9 cellular contexts compared by ENCODE assay signal in the genomic region with DNA sequence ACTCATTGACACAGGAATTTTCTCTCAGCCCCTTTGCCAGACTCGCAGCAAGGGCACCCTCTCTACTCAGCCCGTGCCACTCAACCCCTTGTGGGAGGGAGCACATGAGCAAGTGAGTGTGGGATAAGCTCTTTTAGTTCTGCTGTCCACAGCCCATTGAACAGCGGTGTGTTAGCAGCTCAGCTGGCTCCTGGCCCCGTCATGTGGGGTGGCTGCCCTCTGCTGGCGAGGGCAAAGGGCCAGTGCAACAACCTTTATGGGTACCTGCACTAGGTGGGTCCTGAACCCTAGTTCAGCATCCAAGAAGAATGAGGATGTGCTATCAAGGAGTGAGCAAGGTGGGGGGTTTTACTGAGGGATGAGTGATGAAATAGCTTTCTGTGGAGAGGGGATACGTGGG.
DNase-seq lines count a peak whose midpoint lies in the region; ATAC-seq, FAIRE-seq and TF ChIP-seq lines count a peak whose summit lies in the region.
"Had no signal": no experiment of that assay in that cellular context is flagged by ENCODE, and none has a peak within 500 bp of the region (broad histone marks: within the 10 kb centered on the region; RNA-seq: fewer than 3 reads in every experiment).

No MANE protein-coding gene starts in this region.

- 17% methylated on average over 6 of the region's 6 CpGs; no CpG with 5 or more reads in 1 of the 2 experiments for WGBS in H1 (ENCODE audit: extremely low coverage in 1 of 2, insufficient coverage in 1 of 2, insufficient read length in 1 of 2, insufficient replicate concordance in 2 of 2, low coverage in 1 of 2, low lambda C conversion rate in 2 of 2, missing lambda C conversion rate in 1 of 2), 2 experiments
- WGBS in gastroesophageal sphincter (ENCODE audit: low coverage in 1 of 2), 2 donors, result no CpG with 5 or more reads among the region's 6 CpGs

- no peaks in the 10 kb centered on the region for H3K23me2 ChIP-seq in H1 (ENCODE audit: low read depth, low read length)

- H3K23ac ChIP-seq in H1 (ENCODE audit: insufficient read length), result no peak overlapping the region

- H3K36me3 ChIP-seq in BJ (ENCODE audit: control insufficient read depth, insufficient read depth, low read length), result no peaks in the 10 kb centered on the region
- no peaks in the 10 kb centered on the region for H3K36me3 ChIP-seq in HEK293 (ENCODE audit: control insufficient read depth in 2 of 2, insufficient read depth in 1 of 2, low read length in 2 of 2)
- no peaks in the 10 kb centered on the region for H3K36me3 ChIP-seq in H1 (ENCODE audit: control insufficient read depth in 2 of 4, insufficient read depth in 4 of 4, low read length in 3 of 4)
- H3K36me3 ChIP-seq in gastroesophageal sphincter, result no peaks in the 10 kb centered on the region

- no peak for TF ChIP-seq POLR2A in H1 (IDR thresholded peaks at IDR 0.05; ENCODE audit: control extremely low read depth in 1 of 2, low read depth in 2 of 2, low read length in 2 of 2)
- TF ChIP-seq POLR2A in gastroesophageal sphincter (IDR thresholded peaks at IDR 0.05), result no peak

- no peak overlapping the region for H2BK20ac ChIP-seq in H1 (ENCODE audit: low read length)

- H4K20me1 ChIP-seq in H1 (replicated peaks in 1 of 2; ENCODE audit: control insufficient read depth in 1 of 2, insufficient read depth in 2 of 2, low read length in 2 of 2), result no peaks in the 10 kb centered on the region

- POLR2A ChIA-PET in BJ (lab: Charles Lee), result no interaction called here
- POLR2A ChIA-PET in HEK293 (lab: Yijun Ruan, JAX), result no interaction called here
- POLR2A ChIA-PET in H1 (lab: Charles Lee; ENCODE audit: partially characterized antibody), result no interaction called here

- H3K9me3 ChIP-seq in HEK293 (ENCODE audit: control insufficient read depth, insufficient read depth, low read depth, low read length) (no peaks in the 10 kb centered on the region), H1 (ENCODE audit: insufficient read depth in 2 of 2, low read depth in 1 of 2, low read length in 1 of 2) (no peaks in the 10 kb centered on the region), gastroesophageal sphincter (no peaks in the 10 kb centered on the region)

- peak; percentile 77 to 87 for TF ChIP-seq RAD21 in H1 (IDR thresholded peaks at IDR 0.05 in 1 of 2, conservative IDR thresholded peaks at IDR 0.05 in 1 of 2; ENCODE audit: low read depth in 2 of 2, low read length in 2 of 2)

- no peak for ATAC-seq in gastroesophageal sphincter
- ATAC-seq in HG03439 (IDR thresholded peaks at IDR 0.05; ENCODE audit: unreplicated experiment), result no peak

- no peaks in the 10 kb centered on the region for H3K79me1 ChIP-seq in H1 (ENCODE audit: low read depth, low read length)

- H4K8ac ChIP-seq in H1 (ENCODE audit: extremely low read depth, insufficient read depth, low read length), result no peak overlapping the region

- no peak overlapping the region for H3K4me2 ChIP-seq in H1 (ENCODE audit: insufficient read depth in 1 of 2, low read depth in 2 of 2, low read length in 2 of 2)

- H2BK12ac ChIP-seq in H1 (ENCODE audit: low read depth, low read length), result no peak overlapping the region

- no peak overlapping the region for H3K4ac ChIP-seq in H1 (replicated peaks; ENCODE audit: insufficient read length, low read depth, low read length)

- no peaks in the 10 kb centered on the region for H3K79me2 ChIP-seq in H1 (ENCODE audit: control insufficient read depth in 1 of 2, insufficient read depth in 2 of 2, low read length in 2 of 2)

- peak; percentile 34 for TF ChIP-seq CTCF in BJ (IDR thresholded peaks at IDR 0.05; ENCODE audit: insufficient read depth, low read depth, low read length)
- peak; percentile 43 for TF ChIP-seq CTCF in HEK293 (tag by site-specific recombination; IDR thresholded peaks at IDR 0.05)
- TF ChIP-seq CTCF in H1 (IDR thresholded peaks at IDR 0.05; ENCODE audit: control extremely low read depth in 1 of 3, insufficient read depth in 1 of 3, low read depth in 1 of 3, low read length in 3 of 3), result peak; percentile 74 to 80 (median 78)
- TF ChIP-seq CTCF in gastroesophageal sphincter (IDR thresholded peaks at IDR 0.05), result no peak

- H3K27me3 ChIP-seq in BJ (ENCODE audit: control insufficient read depth, insufficient read depth, low read length) (no peaks in the 10 kb centered on the region), H1 (replicated peaks in 1 of 4; ENCODE audit: control insufficient read depth in 3 of 4, extremely low read depth in 1 of 4, insufficient read depth in 3 of 4, low read length in 3 of 4) (no peaks in the 10 kb centered on the region), gastroesophageal sphincter (no peaks in the 10 kb centered on the region)

- H3K27ac ChIP-seq in HEK293 (ENCODE audit: extremely low read depth, low read depth, low read length), result no peak overlapping the region
- no peak overlapping the region for H3K27ac ChIP-seq in H1 (ENCODE audit: low read depth, low read length)
- H3K27ac ChIP-seq in gastroesophageal sphincter, result no peak overlapping the region

- H3K9ac ChIP-seq in H1 (replicated peaks in 1 of 4; ENCODE audit: extremely low read depth in 1 of 4, low read depth in 3 of 4, low read length in 3 of 4), result no peak overlapping the region

- H3K14ac ChIP-seq in H1 (ENCODE audit: insufficient read length), result no peak overlapping the region

- H2AFZ ChIP-seq in H1 (ENCODE audit: low read length), result no peak overlapping the region

- no peak for DNase-seq in BJ (ENCODE audit: low read depth)
- peak; percentile 1 for DNase-seq in T-helper 9 cell
- DNase-seq in H1 (ENCODE audit: low read depth in 1 of 2, low spot score in 2 of 2), result peak in 1 of 2 experiments; percentile 56
- peak; percentile 8 to 30 (median 21) for DNase-seq in stimulated activated CD4-positive, alpha-beta T cell treated with anti-CD3 and anti-CD28 coated beads, Interleukin-12 subunit alpha, Interleukin-12 subunit beta, amount 100 ng/mL, for 48 hours (ENCODE audit: low read depth in 2 of 3, low spot score in 1 of 3)
- no peak for DNase-seq in NCI-H1436 (lab: John Stamatoyannopoulos, UW)

- H3K18ac ChIP-seq in H1 (ENCODE audit: extremely low read depth, low read length), result no peak overlapping the region

- no peak overlapping the region for H3K4me3 ChIP-seq in BJ (ENCODE audit: low read depth, low read length)
- H3K4me3 ChIP-seq in HEK293 (ENCODE audit: low read depth, low read length), result no peak overlapping the region
- no peak overlapping the region for H3K4me3 ChIP-seq in H1 (ENCODE audit: extremely low read depth in 1 of 4, insufficient read depth in 2 of 4, low read depth in 3 of 4, low read length in 4 of 4)
- no peak overlapping the region for H3K4me3 ChIP-seq in gastroesophageal sphincter

- TF ChIP-seq EP300 in H1 (IDR thresholded peaks at IDR 0.05; ENCODE audit: borderline replicate concordance in 1 of 2, low read depth in 2 of 2, low read length in 2 of 2) (no peak), gastroesophageal sphincter (IDR thresholded peaks at IDR 0.05) (no peak)

- H3K4me1 ChIP-seq in HEK293 (ENCODE audit: control insufficient read depth, insufficient read depth, low read length) (no peaks in the 10 kb centered on the region), H1 (replicated peaks in 1 of 4; ENCODE audit: control insufficient read depth in 3 of 4, insufficient read depth in 4 of 4, low read length in 3 of 4) (no peaks in the 10 kb centered on the region), gastroesophageal sphincter (no peaks in the 10 kb centered on the region)

- no peak overlapping the region for H2BK120ac ChIP-seq in H1 (replicated peaks; ENCODE audit: low read depth, low read length)

- CTCF ChIA-PET in BJ (lab: Yijun Ruan, JAX), result interaction anchor here (1.2 kb wide), 1 partner anchor 17 kb away, joined by 3 read pairs; no protein-coding TSS in a partner anchor
- CTCF ChIA-PET in HEK293 (lab: Yijun Ruan, JAX), result interaction anchor here (0.7 kb wide), 1 partner anchor 225 kb away, joined by 3 read pairs; no protein-coding TSS in a partner anchor
- CTCF ChIA-PET in H1 (lab: Charles Lee; ENCODE audit: partially characterized antibody), result interaction anchor here (0.9 to 2.4 kb wide), 3 partner anchors 19 to 276 kb away, joined by 3 to 7 read pairs (median 4); no protein-coding TSS in a partner anchor

- no peak overlapping the region for H4K91ac ChIP-seq in H1 (replicated peaks; ENCODE audit: insufficient read length, low read length)

- peak; percentile 84 for FAIRE-seq in H1 (lab: Jason Lieb, UNC)
- FAIRE-seq: colon had no signal

- no peak overlapping the region for H4K5ac ChIP-seq in H1 (ENCODE audit: insufficient read length, low read depth, low read length)

- no peak overlapping the region for H2AK5ac ChIP-seq in H1 (ENCODE audit: low read depth, low read length)

- no peak overlapping the region for H3K56ac ChIP-seq in H1 (replicated peaks; ENCODE audit: insufficient read length, low read depth, low read length)

- no peak overlapping the region for H2BK5ac ChIP-seq in H1 (ENCODE audit: low read depth, low read length)

- H2BK15ac ChIP-seq in H1 (ENCODE audit: low read length), result no peak overlapping the region

TF ChIP-seq in HEK293, 187 proteins besides CTCF, POLR2A, EP300 and RAD21 (continues in another document):
- TF ChIP-seq BCL11A (tag by site-specific recombination; IDR thresholded peaks at IDR 0.05; ENCODE audit: low read depth), result no peak
- no peak for TF ChIP-seq ZNF302 (tag by site-specific recombination; IDR thresholded peaks at IDR 0.05; ENCODE audit: low read depth)
- no peak for TF ChIP-seq ZNF19 (tag by site-specific recombination; IDR thresholded peaks at IDR 0.05; ENCODE audit: low read depth)
- TF ChIP-seq ZNF654 (tag by site-specific recombination; IDR thresholded peaks at IDR 0.05; ENCODE audit: low read depth), result peak; percentile 19; the same call in 1 of the 2 replicates
- TF ChIP-seq ZNF248 (tag by site-specific recombination; IDR thresholded peaks at IDR 0.05), result no peak

TF ChIP-seq in H1, 55 proteins besides CTCF, POLR2A, EP300 and RAD21:
- no peak for TF ChIP-seq KDM5A (IDR thresholded peaks at IDR 0.05; ENCODE audit: low read length)
- TF ChIP-seq, protein P1, sequence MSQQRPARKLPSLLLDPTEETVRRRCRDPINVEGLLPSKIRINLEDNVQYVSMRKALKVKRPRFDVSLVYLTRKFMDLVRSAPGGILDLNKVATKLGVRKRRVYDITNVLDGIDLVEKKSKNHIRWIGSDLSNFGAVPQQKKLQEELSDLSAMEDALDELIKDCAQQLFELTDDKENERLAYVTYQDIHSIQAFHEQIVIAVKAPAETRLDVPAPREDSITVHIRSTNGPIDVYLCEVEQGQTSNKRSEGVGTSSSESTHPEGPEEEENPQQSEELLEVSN (IDR thresholded peaks at IDR 0.05), result no peak
- TF ChIP-seq ASH2L (IDR thresholded peaks at IDR 0.05; ENCODE audit: low read length), result no peak
- no peak for TF ChIP-seq RFX5 (IDR thresholded peaks at IDR 0.05; ENCODE audit: borderline replicate concordance, low read depth, low read length)
- no peak for TF ChIP-seq KDM4A (IDR thresholded peaks at IDR 0.05; ENCODE audit: low read depth, low read length, severe bottlenecking)
- TF ChIP-seq SIX5 (IDR thresholded peaks at IDR 0.05; ENCODE audit: low read depth, low read length), result no peak
- no peak for TF ChIP-seq NANOG (IDR thresholded peaks at IDR 0.05; ENCODE audit: insufficient read depth, low read depth, low read length, poor library complexity, severe bottlenecking)
- TF ChIP-seq SP4 (IDR thresholded peaks at IDR 0.05; ENCODE audit: low read length), result no peak
- TF ChIP-seq CHD2 (IDR thresholded peaks at IDR 0.05; ENCODE audit: low read length), result no peak

Comparison
In these comparisons a context has a peak if more than half of its experiments do, and no peak if none do; other contexts are left out.
1. DNase-seq: peak in T-helper 9 cell (single experiment) and stimulated activated CD4-positive, alpha-beta T cell treated with anti-CD3 and anti-CD28 coated beads, Interleukin-12 subunit alpha, Interleukin-12 subunit beta, amount 100 ng/mL, for 48 hours (3 of 3); none in BJ (single experiment) and NCI-H1436 (single experiment).
2. CTCF ChIP-seq: peak in BJ (single experiment), HEK293 (single experiment) and H1 (3 of 3); none in gastroesophageal sphincter (0 of 4).